1 cellular context compared by ENCODE assay signal in the genomic region with DNA sequence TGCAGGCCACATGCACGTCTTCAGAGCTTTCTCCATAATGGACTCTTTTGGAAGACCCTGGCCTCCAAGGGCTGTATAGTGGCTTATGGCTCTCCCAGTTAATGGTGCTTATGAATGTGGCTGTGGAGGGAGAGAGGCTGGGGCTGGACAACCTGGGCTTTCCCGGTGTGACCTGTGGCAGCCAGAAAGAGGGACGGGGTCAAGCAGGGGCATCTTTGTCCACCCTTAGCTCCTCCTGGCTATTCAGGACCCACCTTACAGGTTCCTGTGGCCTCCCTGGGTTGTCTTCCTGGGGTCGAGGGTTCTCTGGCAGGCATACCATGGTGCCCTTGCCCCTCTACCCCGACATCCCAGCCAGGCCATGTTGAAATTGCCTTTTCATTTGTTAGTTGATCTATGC.
TF ChIP-seq lines count a peak whose summit lies in the region.

No MANE protein-coding gene starts in this region.

TF ChIP-seq in H1, 55 proteins besides CTCF, POLR2A, EP300 and RAD21:
- TF ChIP-seq EZH2 (IDR thresholded peaks at IDR 0.05; ENCODE audit: low read depth, low read length, severe bottlenecking), result no peak
- TF ChIP-seq SUZ12 (IDR thresholded peaks at IDR 0.05; ENCODE audit: low read length), result no peak
- no peak for TF ChIP-seq HDAC6 (IDR thresholded peaks at IDR 0.05; ENCODE audit: low read depth, low read length)
- TF ChIP-seq TAF7 (optimal IDR thresholded peaks at IDR 0.05; ENCODE audit: borderline replicate concordance, low read depth, low read length), result no peak
- TF ChIP-seq, protein P1, sequence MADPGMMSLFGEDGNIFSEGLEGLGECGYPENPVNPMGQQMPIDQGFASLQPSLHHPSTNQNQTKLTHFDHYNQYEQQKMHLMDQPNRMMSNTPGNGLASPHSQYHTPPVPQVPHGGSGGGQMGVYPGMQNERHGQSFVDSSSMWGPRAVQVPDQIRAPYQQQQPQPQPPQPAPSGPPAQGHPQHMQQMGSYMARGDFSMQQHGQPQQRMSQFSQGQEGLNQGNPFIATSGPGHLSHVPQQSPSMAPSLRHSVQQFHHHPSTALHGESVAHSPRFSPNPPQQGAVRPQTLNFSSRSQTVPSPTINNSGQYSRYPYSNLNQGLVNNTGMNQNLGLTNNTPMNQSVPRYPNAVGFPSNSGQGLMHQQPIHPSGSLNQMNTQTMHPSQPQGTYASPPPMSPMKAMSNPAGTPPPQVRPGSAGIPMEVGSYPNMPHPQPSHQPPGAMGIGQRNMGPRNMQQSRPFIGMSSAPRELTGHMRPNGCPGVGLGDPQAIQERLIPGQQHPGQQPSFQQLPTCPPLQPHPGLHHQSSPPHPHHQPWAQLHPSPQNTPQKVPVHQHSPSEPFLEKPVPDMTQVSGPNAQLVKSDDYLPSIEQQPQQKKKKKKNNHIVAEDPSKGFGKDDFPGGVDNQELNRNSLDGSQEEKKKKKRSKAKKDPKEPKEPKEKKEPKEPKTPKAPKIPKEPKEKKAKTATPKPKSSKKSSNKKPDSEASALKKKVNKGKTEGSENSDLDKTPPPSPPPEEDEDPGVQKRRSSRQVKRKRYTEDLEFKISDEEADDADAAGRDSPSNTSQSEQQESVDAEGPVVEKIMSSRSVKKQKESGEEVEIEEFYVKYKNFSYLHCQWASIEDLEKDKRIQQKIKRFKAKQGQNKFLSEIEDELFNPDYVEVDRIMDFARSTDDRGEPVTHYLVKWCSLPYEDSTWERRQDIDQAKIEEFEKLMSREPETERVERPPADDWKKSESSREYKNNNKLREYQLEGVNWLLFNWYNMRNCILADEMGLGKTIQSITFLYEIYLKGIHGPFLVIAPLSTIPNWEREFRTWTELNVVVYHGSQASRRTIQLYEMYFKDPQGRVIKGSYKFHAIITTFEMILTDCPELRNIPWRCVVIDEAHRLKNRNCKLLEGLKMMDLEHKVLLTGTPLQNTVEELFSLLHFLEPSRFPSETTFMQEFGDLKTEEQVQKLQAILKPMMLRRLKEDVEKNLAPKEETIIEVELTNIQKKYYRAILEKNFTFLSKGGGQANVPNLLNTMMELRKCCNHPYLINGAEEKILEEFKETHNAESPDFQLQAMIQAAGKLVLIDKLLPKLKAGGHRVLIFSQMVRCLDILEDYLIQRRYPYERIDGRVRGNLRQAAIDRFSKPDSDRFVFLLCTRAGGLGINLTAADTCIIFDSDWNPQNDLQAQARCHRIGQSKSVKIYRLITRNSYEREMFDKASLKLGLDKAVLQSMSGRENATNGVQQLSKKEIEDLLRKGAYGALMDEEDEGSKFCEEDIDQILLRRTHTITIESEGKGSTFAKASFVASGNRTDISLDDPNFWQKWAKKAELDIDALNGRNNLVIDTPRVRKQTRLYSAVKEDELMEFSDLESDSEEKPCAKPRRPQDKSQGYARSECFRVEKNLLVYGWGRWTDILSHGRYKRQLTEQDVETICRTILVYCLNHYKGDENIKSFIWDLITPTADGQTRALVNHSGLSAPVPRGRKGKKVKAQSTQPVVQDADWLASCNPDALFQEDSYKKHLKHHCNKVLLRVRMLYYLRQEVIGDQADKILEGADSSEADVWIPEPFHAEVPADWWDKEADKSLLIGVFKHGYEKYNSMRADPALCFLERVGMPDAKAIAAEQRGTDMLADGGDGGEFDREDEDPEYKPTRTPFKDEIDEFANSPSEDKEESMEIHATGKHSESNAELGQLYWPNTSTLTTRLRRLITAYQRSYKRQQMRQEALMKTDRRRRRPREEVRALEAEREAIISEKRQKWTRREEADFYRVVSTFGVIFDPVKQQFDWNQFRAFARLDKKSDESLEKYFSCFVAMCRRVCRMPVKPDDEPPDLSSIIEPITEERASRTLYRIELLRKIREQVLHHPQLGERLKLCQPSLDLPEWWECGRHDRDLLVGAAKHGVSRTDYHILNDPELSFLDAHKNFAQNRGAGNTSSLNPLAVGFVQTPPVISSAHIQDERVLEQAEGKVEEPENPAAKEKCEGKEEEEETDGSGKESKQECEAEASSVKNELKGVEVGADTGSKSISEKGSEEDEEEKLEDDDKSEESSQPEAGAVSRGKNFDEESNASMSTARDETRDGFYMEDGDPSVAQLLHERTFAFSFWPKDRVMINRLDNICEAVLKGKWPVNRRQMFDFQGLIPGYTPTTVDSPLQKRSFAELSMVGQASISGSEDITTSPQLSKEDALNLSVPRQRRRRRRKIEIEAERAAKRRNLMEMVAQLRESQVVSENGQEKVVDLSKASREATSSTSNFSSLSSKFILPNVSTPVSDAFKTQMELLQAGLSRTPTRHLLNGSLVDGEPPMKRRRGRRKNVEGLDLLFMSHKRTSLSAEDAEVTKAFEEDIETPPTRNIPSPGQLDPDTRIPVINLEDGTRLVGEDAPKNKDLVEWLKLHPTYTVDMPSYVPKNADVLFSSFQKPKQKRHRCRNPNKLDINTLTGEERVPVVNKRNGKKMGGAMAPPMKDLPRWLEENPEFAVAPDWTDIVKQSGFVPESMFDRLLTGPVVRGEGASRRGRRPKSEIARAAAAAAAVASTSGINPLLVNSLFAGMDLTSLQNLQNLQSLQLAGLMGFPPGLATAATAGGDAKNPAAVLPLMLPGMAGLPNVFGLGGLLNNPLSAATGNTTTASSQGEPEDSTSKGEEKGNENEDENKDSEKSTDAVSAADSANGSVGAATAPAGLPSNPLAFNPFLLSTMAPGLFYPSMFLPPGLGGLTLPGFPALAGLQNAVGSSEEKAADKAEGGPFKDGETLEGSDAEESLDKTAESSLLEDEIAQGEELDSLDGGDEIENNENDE (IDR thresholded peaks at IDR 0.05; ENCODE audit: insufficient replicate concordance, low read length), result no peak
- TF ChIP-seq CREB1 (IDR thresholded peaks at IDR 0.05), result no peak
- TF ChIP-seq NRF1 (IDR thresholded peaks at IDR 0.05; ENCODE audit: low read depth, low read length), result no peak
- no peak for TF ChIP-seq KDM1A (IDR thresholded peaks at IDR 0.05; ENCODE audit: borderline replicate concordance, low read length)
- no peak for TF ChIP-seq CBX8 (IDR thresholded peaks at IDR 0.05; ENCODE audit: borderline replicate concordance, low read depth, low read length)
- TF ChIP-seq TEAD4 (IDR thresholded peaks at IDR 0.05; ENCODE audit: low read depth, low read length), result no peak
- TF ChIP-seq NANOG (IDR thresholded peaks at IDR 0.05; ENCODE audit: insufficient read depth, low read depth, low read length, poor library complexity, severe bottlenecking), result no peak
TF ChIP-seq in H1: peak in this region for 0.
